ENCODE assay signal across 8 cellular contexts in genomic region chr1:26110731-26111529, GRCh38. TPM values are rescaled to one million over a fixed set of nuclear protein-coding genes. Genes with fewer than 3 reads are reported as not detected.
DNase-seq lines count a peak whose midpoint lies in the region; ATAC-seq and TF ChIP-seq lines count a peak whose summit lies in the region.

No MANE protein-coding gene starts in this region.

- H3K9me2 ChIP-seq in hepatocyte (replicated peaks; ENCODE audit: insufficient read depth) = no peaks in the 10 kb centered on the region

- peaks cover 4% of the 10 kb centered on the region for H3K36me3 Mint-ChIP-seq in T-helper 17 cell (ENCODE audit: low read depth)

- no peaks in the 10 kb centered on the region for H3K27me3 ChIP-seq in hepatocyte

- H2AFZ ChIP-seq in hepatocyte = peak overlapping the region; percentile 84

- peak; percentile 85 for DNase-seq in GM10266 (ENCODE audit: extremely low spot score)
- DNase-seq in HCEC 1CT = peak; percentile 66
- peak; percentile 43 for DNase-seq in MV-4-11 (lab: John Stamatoyannopoulos, UW)
- DNase-seq in T-helper 17 cell = peak; percentile 68 to 75 (median 70)
- peak; percentile 90 for DNase-seq in hepatocyte (ENCODE audit: low spot score)
- DNase-seq in retinal pigment epithelial cell (ENCODE audit: low read depth) = no peak
- no peak for DNase-seq in NCI-H1694 (lab: John Stamatoyannopoulos, UW)

- H3K27ac Mint-ChIP-seq in T-helper 17 cell = peak overlapping the region; percentile 83

- H3K9me3 ChIP-seq in T-helper 17 cell (ENCODE audit: control insufficient read depth, low read length, poor library complexity, severe bottlenecking) (no peaks in the 10 kb centered on the region), hepatocyte (ENCODE audit: low read depth) (no peaks in the 10 kb centered on the region)

- WGBS in hepatocyte (ENCODE audit: low lambda C conversion rate, missing lambda C conversion rate) = 1% methylated on average over 34 of the region's 85 CpGs

- H3K36me3 ChIP-seq in hepatocyte (replicated peaks; ENCODE audit: insufficient read depth, low read depth) = no peaks in the 10 kb centered on the region

- peak overlapping the region; percentile 94 for H3K4me3 Mint-ChIP-seq in T-helper 17 cell

- no peaks in the 10 kb centered on the region for H3K27me3 Mint-ChIP-seq in T-helper 17 cell

- peak overlapping the region; percentile 97 for H3K27ac ChIP-seq in angular gyrus (ENCODE audit: low read depth, low read length)
- H3K27ac ChIP-seq in hepatocyte = peak overlapping the region; percentile 98

- H3K4me1 ChIP-seq in hepatocyte (ENCODE audit: insufficient read depth) = peaks cover 20% of the 10 kb centered on the region

- peaks cover 18% of the 10 kb centered on the region for H3K4me1 Mint-ChIP-seq in T-helper 17 cell

- H3K4me2 ChIP-seq in hepatocyte = peak overlapping the region; percentile 90

- peak; percentile 14 for TF ChIP-seq CTCF in GM10266 (IDR thresholded peaks at IDR 0.05; ENCODE audit: control insufficient read depth, insufficient read depth, low read depth, missing control alignments)
- no peak for TF ChIP-seq CTCF in hepatocyte (IDR thresholded peaks at IDR 0.05; ENCODE audit: poor library complexity)
- TF ChIP-seq CTCF in retinal pigment epithelial cell (conservative IDR thresholded peaks at IDR 0.05; ENCODE audit: low read depth, low read length) = no peak

- peak; percentile 70 for ATAC-seq in T-helper 17 cell

- no peaks in the 10 kb centered on the region for H4K20me1 ChIP-seq in hepatocyte (ENCODE audit: insufficient read depth, poor library complexity, severe bottlenecking)

- H3K4me3 ChIP-seq in hepatocyte (peak overlapping the region; percentile 76), retinal pigment epithelial cell (ENCODE audit: low read length) (peak overlapping the region; percentile 48)

- peaks cover 32% of the 10 kb centered on the region for H3K79me2 ChIP-seq in hepatocyte

RNA-seq across cellular contexts. Expression of gene PDIK1L, which starts 0.7 kb away (rescaled TPM):
- total RNA-seq in T-helper 17 cell (1 to 10 TPM; 6.8 to 7.6 TPM), hepatocyte (12.5 and 16.8 TPM in 2 replicates)
- polyA plus RNA-seq in hepatocyte = 2.6 and 4.4 TPM in 2 replicates

RNA-seq across cellular contexts. Expression of gene TRIM63, which starts 43.5 kb away (rescaled TPM):
- total RNA-seq in T-helper 17 cell (not detected), hepatocyte (2.9 and 5.7 TPM in 2 replicates)
- polyA plus RNA-seq in hepatocyte = 8.2 and 9.5 TPM in 2 replicates

RNA-seq across cellular contexts. Expression of gene FAM110D, which starts 47.9 kb away (rescaled TPM):
- not detected for total RNA-seq in T-helper 17 cell
- total RNA-seq in hepatocyte = 0.10 and 0.16 TPM in 2 replicates
- polyA plus RNA-seq in hepatocyte = 0.40 and 0.44 TPM in 2 replicates

RNA-seq across cellular contexts. Expression of gene C1orf232, which starts 57.8 kb away (rescaled TPM):
- not detected for total RNA-seq in T-helper 17 cell
- total RNA-seq in hepatocyte = not detected in 2 replicates
- not detected in 2 replicates for polyA plus RNA-seq in hepatocyte

RNA-seq across cellular contexts. Expression of gene ZNF593, which starts 58.8 kb away (rescaled TPM):
- total RNA-seq in T-helper 17 cell (10 to 100 TPM; 15.6 to 15.9 TPM), hepatocyte (20.5 and 25.7 TPM in 2 replicates)
- 69.1 and 71.8 TPM in 2 replicates for polyA plus RNA-seq in hepatocyte

Comparison
In these comparisons a context has a peak if more than half of its experiments do, and no peak if none do; other contexts are left out.
1. DNase-seq: peak in GM10266 (single experiment), HCEC 1CT (single experiment), MV-4-11 (single experiment), T-helper 17 cell (3 of 3) and hepatocyte (single experiment); none in retinal pigment epithelial cell (single experiment) and NCI-H1694 (single experiment).